8 cellular contexts compared by ENCODE assay signal in the genomic region with DNA sequence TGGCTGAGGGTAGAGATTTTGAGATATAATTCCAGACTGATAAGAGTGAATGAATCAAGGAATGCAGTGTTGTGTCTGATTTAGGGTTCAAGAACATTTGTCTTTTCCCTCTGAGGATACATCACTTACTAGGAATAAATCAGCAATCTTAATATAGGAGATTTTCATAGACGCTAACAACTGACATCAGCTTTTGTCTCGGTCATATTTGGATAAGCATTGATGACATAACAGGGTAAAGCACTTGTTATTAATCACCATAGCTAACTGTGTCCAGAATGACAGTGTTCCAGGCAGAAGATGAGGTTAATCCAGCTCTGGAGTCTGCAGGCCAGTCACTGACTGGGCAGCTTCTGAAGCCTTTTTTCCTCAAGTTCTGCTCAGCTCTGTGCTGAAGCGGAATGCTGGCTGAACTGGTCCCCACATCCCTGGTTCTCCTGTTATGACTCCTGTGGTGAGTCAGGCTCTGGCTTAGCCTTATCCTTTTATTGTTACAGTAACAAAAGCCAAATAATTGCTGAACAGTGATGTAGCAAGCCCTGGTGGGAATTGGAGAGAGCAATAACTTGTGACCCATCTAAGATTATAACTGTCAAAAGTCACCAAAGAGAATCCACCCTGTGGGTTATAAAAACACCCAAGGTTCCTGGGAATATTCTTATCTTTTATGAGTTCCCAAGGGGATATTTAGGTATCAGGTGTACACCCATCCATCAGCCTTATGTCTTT. TPM values are rescaled to one million over a fixed set of nuclear protein-coding genes. Genes with fewer than 3 reads are reported as not detected.
DNase-seq lines count a peak whose midpoint lies in the region; ATAC-seq, FAIRE-seq and TF ChIP-seq lines count a peak whose summit lies in the region.

No MANE protein-coding gene starts in this region.

- H3K27ac ChIP-seq in pancreas, result peak overlapping the region in 3 of 4 donors; percentile 20 to 71 (median 67)

- no peaks in the 10 kb centered on the region for H3K36me3 ChIP-seq in pancreas

- no peaks in the 10 kb centered on the region for H3K9me3 ChIP-seq in T-helper 17 cell (ENCODE audit: control insufficient read depth, low read length, poor library complexity, severe bottlenecking)
- no peaks in the 10 kb centered on the region for H3K9me3 ChIP-seq in pancreas

- ATAC-seq in T-helper 17 cell (peak; percentile 13), pancreas (peak; percentile 63 to 82 (median 78))

- H3K4me3 ChIP-seq in fibroblast of mammary gland (ENCODE audit: control insufficient read depth, low read depth, low read length) (no peak overlapping the region), pancreas (no peak overlapping the region)

- TF ChIP-seq CTCF in fibroblast of mammary gland (conservative IDR thresholded peaks at IDR 0.05; ENCODE audit: control insufficient read depth, insufficient read depth, low read depth, low read length), result no peak
- no peak for TF ChIP-seq CTCF in pancreas (IDR thresholded peaks at IDR 0.05)

- intact Hi-C loops in pancreas (cut with DNase I), result no loop called here

- peak overlapping the region; percentile 87 for H3K27ac Mint-ChIP-seq in activated naive CD4-positive, alpha-beta T cell treated with anti-CD3 and anti-CD28 coated beads, Interleukin-2, amount 50 U/mL, for 24 hours
- peak overlapping the region; percentile 90 for H3K27ac Mint-ChIP-seq in T-helper 17 cell

- no peaks in the 10 kb centered on the region for H3K27me3 Mint-ChIP-seq in activated naive CD4-positive, alpha-beta T cell treated with anti-CD3 and anti-CD28 coated beads, Interleukin-2, amount 50 U/mL, for 24 hours
- H3K27me3 Mint-ChIP-seq in T-helper 17 cell, result no peaks in the 10 kb centered on the region

- peak overlapping the region; percentile 57 for H3K4me3 Mint-ChIP-seq in activated naive CD4-positive, alpha-beta T cell treated with anti-CD3 and anti-CD28 coated beads, Interleukin-2, amount 50 U/mL, for 24 hours
- peak overlapping the region; percentile 83 for H3K4me3 Mint-ChIP-seq in T-helper 17 cell

- no peak for DNase-seq in activated naive CD4-positive, alpha-beta T cell (lab: John Stamatoyannopoulos, UW)
- DNase-seq in T-helper 17 cell, result no peak
- DNase-seq in fibroblast of mammary gland (ENCODE audit: low read depth), result peak; percentile 99
- peak in 4 of 6 donors; percentile 35 to 59 (median 42) for DNase-seq in pancreas
- no peak for DNase-seq in OCI-M2 (lab: John Stamatoyannopoulos, UW; ENCODE audit: unreplicated experiment)
- DNase-seq in effector CD4-positive, alpha-beta T cell, result no peak
- no peak for DNase-seq in GM19238 (ENCODE audit: insufficient read length, low spot score)

- no peaks in the 10 kb centered on the region for H3K27me3 ChIP-seq in pancreas

- H3K4me1 Mint-ChIP-seq in activated naive CD4-positive, alpha-beta T cell treated with anti-CD3 and anti-CD28 coated beads, Interleukin-2, amount 50 U/mL, for 24 hours, result peaks cover 49% of the 10 kb centered on the region
- peaks cover 27% of the 10 kb centered on the region for H3K4me1 Mint-ChIP-seq in T-helper 17 cell

- FAIRE-seq in pancreas (lab: Jason Lieb, UNC), result no peak

- H3K36me3 Mint-ChIP-seq in activated naive CD4-positive, alpha-beta T cell treated with anti-CD3 and anti-CD28 coated beads, Interleukin-2, amount 50 U/mL, for 24 hours, result no peaks in the 10 kb centered on the region
- H3K36me3 Mint-ChIP-seq in T-helper 17 cell (ENCODE audit: low read depth), result no peaks in the 10 kb centered on the region

- WGBS in pancreas, 2 donors, result 42 to 48% methylated on average over 3 of the region's 3 CpGs

- no peaks in the 10 kb centered on the region for H3K9me3 Mint-ChIP-seq in activated naive CD4-positive, alpha-beta T cell treated with anti-CD3 and anti-CD28 coated beads, Interleukin-2, amount 50 U/mL, for 24 hours

- H3K4me1 ChIP-seq in pancreas, result peaks cover 45 to 65% (median 51%) of the 10 kb centered on the region in 3 donors

RNA-seq across cellular contexts. Expression of a gene that starts 41.8 kb away (rescaled TPM):
- total RNA-seq in T-helper 17 cell (10 to 100 TPM in 1 of 2 donors, 1 to 10 TPM in 1; 7.7 to 11.5 TPM), pancreas (10 to 100 TPM; 13.6 to 28.2 (median 16.6) TPM)
- polyA plus RNA-seq in pancreas, result 1 to 10 TPM; 5.4 to 6.3 TPM

Comparison
In these comparisons a context has a peak if more than half of its experiments do, and no peak if none do; other contexts are left out.
1. DNase-seq: peak in fibroblast of mammary gland (single experiment) and pancreas (4 of 6); none in activated naive CD4-positive, alpha-beta T cell (0 of 4), T-helper 17 cell (0 of 3), OCI-M2 (single experiment), effector CD4-positive, alpha-beta T cell (single experiment) and GM19238 (single experiment).